7 cellular contexts compared by ENCODE assay signal in the genomic region with DNA sequence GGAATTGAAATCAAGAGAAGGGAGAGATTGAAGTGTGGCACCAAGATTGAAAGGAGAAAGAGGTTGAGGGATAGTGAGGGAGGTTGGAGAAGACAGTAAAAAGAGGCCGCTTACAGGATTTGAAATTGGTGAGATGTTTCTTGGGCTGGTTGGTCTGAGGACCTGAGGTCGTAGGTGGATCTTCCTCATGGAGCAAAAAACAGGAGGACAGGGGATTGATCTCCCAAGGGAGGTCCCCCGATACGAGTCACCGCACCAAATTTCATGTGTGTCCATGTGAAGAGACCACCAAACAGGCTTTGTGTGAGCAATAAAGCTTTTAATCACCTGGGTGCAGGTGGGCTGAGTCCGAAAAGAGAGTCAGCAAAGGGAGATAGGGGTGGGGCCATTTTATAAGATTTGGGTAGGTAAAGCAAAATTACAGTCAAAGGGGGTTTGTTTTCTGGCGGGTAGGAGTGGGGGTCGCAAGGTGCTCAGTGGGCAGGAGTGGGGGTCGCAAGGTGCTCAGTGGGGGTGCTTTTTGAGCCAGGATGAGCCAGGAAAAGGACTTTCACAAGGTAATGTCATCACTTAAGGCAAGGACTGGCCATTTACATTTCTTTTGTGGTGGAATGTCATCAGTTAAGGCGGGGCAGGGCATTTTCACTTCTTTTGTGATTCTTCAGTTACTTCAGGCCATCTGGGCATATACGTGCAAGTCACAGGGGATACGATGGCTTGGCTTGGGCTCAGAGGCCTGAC.
A peak's percentile ranks its signal among the peaks of the same experiment; 100 is the strongest.
DNase-seq lines count a peak whose midpoint lies in the region; ATAC-seq, FAIRE-seq and TF ChIP-seq lines count a peak whose summit lies in the region.
"Not testable (repeated sequence)": the region's sequence is repeated elsewhere in the genome, so short reads cannot be mapped to it uniquely, and the experiment has no call there.

No MANE protein-coding gene starts in this region.

- not testable (repeated sequence) for TF ChIP-seq POLR2A in H1 (IDR thresholded peaks at IDR 0.05; ENCODE audit: control extremely low read depth in 1 of 2, low read depth in 2 of 2, low read length in 2 of 2)

- TF ChIP-seq CTCF in GM23338 (conservative IDR thresholded peaks at IDR 0.05; ENCODE audit: low read depth in 2 of 2); H9 (conservative IDR thresholded peaks at IDR 0.05); H1 (IDR thresholded peaks at IDR 0.05; ENCODE audit: control extremely low read depth in 1 of 3, insufficient read depth in 1 of 3, low read depth in 1 of 3, low read length in 3 of 3): not testable (repeated sequence)

- H4K5ac ChIP-seq in H9 (ENCODE audit: insufficient read length, low read depth, low read length); H1 (ENCODE audit: insufficient read length, low read depth, low read length): not testable (repeated sequence)

- H3F3A ChIP-seq in GM23338 (replicated peaks; ENCODE audit: low read depth) = peaks cover 15% of the 10 kb centered on the region

- H2BK20ac ChIP-seq in H9 (ENCODE audit: low read depth, low read length, poor library complexity, severe bottlenecking); H1 (ENCODE audit: low read length): not testable (repeated sequence)

- H2AFZ ChIP-seq in GM23338; H9 (ENCODE audit: low read length); H1 (ENCODE audit: low read length): not testable (repeated sequence)

- H4K8ac ChIP-seq in H9 (replicated peaks; ENCODE audit: insufficient read length, low read depth, low read length); H1 (ENCODE audit: extremely low read depth, insufficient read depth, low read length): not testable (repeated sequence)

- H3K36me3 ChIP-seq in GM23338 (ENCODE audit: insufficient read depth); HUES6 (ENCODE audit: control insufficient read depth, insufficient read depth, low read length); NT2/D1 (ENCODE audit: insufficient read depth, insufficient read length, low read length); iPS-15b (ENCODE audit: control insufficient read depth, insufficient read depth, low read length); iPS-20b (ENCODE audit: insufficient read depth, low read depth, low read length): not testable (repeated sequence)
- H3K36me3 ChIP-seq in H1 (ENCODE audit: control insufficient read depth in 2 of 4, insufficient read depth in 4 of 4, low read length in 3 of 4) = peaks cover 0 to 12% (median 2%) of the 10 kb centered on the region in 4 experiments; a peak in 2 of 8 replicates

- TF ChIP-seq EP300 in H1 (IDR thresholded peaks at IDR 0.05; ENCODE audit: borderline replicate concordance in 1 of 2, low read depth in 2 of 2, low read length in 2 of 2) = not testable (repeated sequence)

- H3K14ac ChIP-seq in H9 (ENCODE audit: insufficient read depth, low read length); H1 (ENCODE audit: insufficient read length): not testable (repeated sequence)

- not testable (repeated sequence) for H4K91ac ChIP-seq in H9 (ENCODE audit: insufficient read length, low read depth, low read length); H1 (replicated peaks; ENCODE audit: insufficient read length, low read length)

- WGBS in H9 (ENCODE audit: extremely low coverage, insufficient read length, low lambda C conversion rate) = no CpG with 5 or more reads among the region's 12 CpGs
- 3% methylated on average over 6 of the region's 12 CpGs; no CpG with 5 or more reads in 1 of the 2 experiments for WGBS in H1 (ENCODE audit: extremely low coverage in 1 of 2, insufficient coverage in 1 of 2, insufficient read length in 1 of 2, insufficient replicate concordance in 2 of 2, low coverage in 1 of 2, low lambda C conversion rate in 2 of 2, missing lambda C conversion rate in 1 of 2), 2 experiments

- TF ChIP-seq RAD21 in H1 (IDR thresholded peaks at IDR 0.05 in 1 of 2, conservative IDR thresholded peaks at IDR 0.05 in 1 of 2; ENCODE audit: low read depth in 2 of 2, low read length in 2 of 2) = not testable (repeated sequence)

- H3K36me3 Mint-ChIP-seq in GM23338 (ENCODE audit: low read depth) = peaks cover 22% of the 10 kb centered on the region
- H3K36me3 Mint-ChIP-seq in H9 (ENCODE audit: insufficient read depth in 1 of 3, low read depth in 3 of 3) = peaks cover 0 to 13% (median 2%) of the 10 kb centered on the region in 3 experiments; a peak in 3 of 7 replicates

- H3K27me3 ChIP-seq in GM23338 (ENCODE audit: insufficient read depth); H9 (ENCODE audit: insufficient read depth, low read length); HUES6 (ENCODE audit: control insufficient read depth, insufficient read depth, low read length); NT2/D1 (ENCODE audit: insufficient read depth, insufficient read length); H1 (replicated peaks in 1 of 4; ENCODE audit: control insufficient read depth in 3 of 4, extremely low read depth in 1 of 4, insufficient read depth in 3 of 4, low read length in 3 of 4); iPS-15b (ENCODE audit: control insufficient read depth, insufficient read depth, low read length); iPS-20b (ENCODE audit: insufficient read depth, low read length): not testable (repeated sequence)

- peaks cover 28% of the 10 kb centered on the region for H3K27me3 Mint-ChIP-seq in GM23338 (ENCODE audit: insufficient read depth, low read depth, poor library complexity)
- not testable (repeated sequence) for H3K27me3 Mint-ChIP-seq in H9 (ENCODE audit: low read depth)

- H3K4me1 ChIP-seq in GM23338 (ENCODE audit: insufficient read depth) = peaks cover 50% of the 10 kb centered on the region
- H3K4me1 ChIP-seq in H9 (ENCODE audit: insufficient read depth, low read length) = peaks cover 17% of the 10 kb centered on the region
- H3K4me1 ChIP-seq in HUES6 (ENCODE audit: control insufficient read depth, insufficient read depth, low read length) = peaks cover 46% of the 10 kb centered on the region
- not testable (repeated sequence) for H3K4me1 ChIP-seq in NT2/D1 (ENCODE audit: insufficient read depth, insufficient read length)
- H3K4me1 ChIP-seq in H1 (replicated peaks in 1 of 4; ENCODE audit: control insufficient read depth in 3 of 4, insufficient read depth in 4 of 4, low read length in 3 of 4) = peaks cover 3 to 34% (median 24%) of the 10 kb centered on the region in 4 experiments; a peak in 6 of 7 replicates
- peaks cover 24% of the 10 kb centered on the region for H3K4me1 ChIP-seq in iPS-15b (ENCODE audit: control insufficient read depth, insufficient read depth, low read length)
- H3K4me1 ChIP-seq in iPS-20b (ENCODE audit: insufficient read depth, low read length) = peaks cover 41% of the 10 kb centered on the region

- H3K79me2 ChIP-seq in GM23338 (replicated peaks; ENCODE audit: insufficient read depth) = not testable (repeated sequence)
- H3K79me2 ChIP-seq in H9 (ENCODE audit: insufficient read depth, low read length) (peaks cover 14% of the 10 kb centered on the region; the same call in 1 of the 2 replicates), H1 (ENCODE audit: control insufficient read depth in 1 of 2, insufficient read depth in 2 of 2, low read length in 2 of 2) (peaks cover 5 to 55% of the 10 kb centered on the region in 2 experiments; a peak in 3 of 4 replicates)

- H3K4me1 Mint-ChIP-seq in GM23338 (peaks cover 67% of the 10 kb centered on the region), H9 (peaks cover 63 to 67% of the 10 kb centered on the region in 2 experiments)

- not testable (repeated sequence) for H4K20me1 ChIP-seq in GM23338 (replicated peaks; ENCODE audit: insufficient read depth); H9 (ENCODE audit: control insufficient read depth, insufficient read depth, insufficient read length); H1 (replicated peaks in 1 of 2; ENCODE audit: control insufficient read depth in 1 of 2, insufficient read depth in 2 of 2, low read length in 2 of 2)

- POLR2A ChIA-PET in H1 (lab: Charles Lee; ENCODE audit: partially characterized antibody) = not testable (repeated sequence)

- not testable (repeated sequence) for H3K79me1 ChIP-seq in H9 (ENCODE audit: insufficient read depth, low read depth, low read length, poor library complexity, severe bottlenecking); H1 (ENCODE audit: low read depth, low read length)

- H3K23ac ChIP-seq in H9 (ENCODE audit: insufficient read length, low read depth, low read length); H1 (ENCODE audit: insufficient read length): not testable (repeated sequence)

- not testable (repeated sequence) for H3K9me3 ChIP-seq in H9 (ENCODE audit: control insufficient read depth, low read depth, low read length); HUES6 (ENCODE audit: control insufficient read depth, insufficient read depth, low read depth, low read length); NT2/D1 (ENCODE audit: insufficient read depth, low read length); H1 (ENCODE audit: insufficient read depth in 2 of 2, low read depth in 1 of 2, low read length in 1 of 2); iPS-15b (ENCODE audit: control insufficient read depth, insufficient read depth, low read length); iPS-20b (ENCODE audit: insufficient read depth, low read depth, low read length)

- not testable (repeated sequence) for H2BK120ac ChIP-seq in H9 (ENCODE audit: low read depth, low read length, poor library complexity, severe bottlenecking); H1 (replicated peaks; ENCODE audit: low read depth, low read length)

- peak overlapping the region; percentile 35; the same call in 1 of the 2 replicates for H3K4me3 ChIP-seq in GM23338
- peak overlapping the region; percentile 70 for H3K4me3 ChIP-seq in HUES6 (ENCODE audit: low read depth, low read length)
- not testable (repeated sequence) for H3K4me3 ChIP-seq in NT2/D1 (ENCODE audit: insufficient read length, low read depth); iPS-15b (ENCODE audit: low read depth, low read length); iPS-20b (ENCODE audit: low read length)
- peak overlapping the region in 3 of 4 experiments; percentile 13 to 32 (median 17); a peak in 3 of 8 replicates for H3K4me3 ChIP-seq in H1 (ENCODE audit: extremely low read depth in 1 of 4, insufficient read depth in 2 of 4, low read depth in 3 of 4, low read length in 4 of 4)

- H3K4me3 Mint-ChIP-seq in GM23338 (peak overlapping the region; percentile 39), H9 (peak overlapping the region; percentile 29 to 67)

- not testable (repeated sequence) for H3K9me2 ChIP-seq in GM23338 (ENCODE audit: insufficient read depth)

- DNase-seq in GM23338 (ENCODE audit: low spot score); H9; NT2/D1 (ENCODE audit: low read depth, low spot score); H1 (ENCODE audit: low read depth in 1 of 2, low spot score in 2 of 2): not testable (repeated sequence)

- H3T11ph ChIP-seq in H9 (ENCODE audit: low read length) = not testable (repeated sequence)

- not testable (repeated sequence) for H3K23me2 ChIP-seq in H9 (ENCODE audit: insufficient read length, low read depth, low read length, poor library complexity, severe bottlenecking); H1 (ENCODE audit: low read depth, low read length)

- peaks cover 21% of the 10 kb centered on the region; the same call in 2 of the 3 replicates for H3K9me3 Mint-ChIP-seq in GM23338
- peaks cover 0 to 16% of the 10 kb centered on the region in 2 experiments; a peak in 2 of 5 replicates for H3K9me3 Mint-ChIP-seq in H9

- peak overlapping the region; percentile 46; the same call in 1 of the 2 replicates for H3K4me2 ChIP-seq in GM23338
- peak overlapping the region; percentile 55 for H3K4me2 ChIP-seq in H9 (ENCODE audit: insufficient read depth, insufficient read length, low read length)
- peak overlapping the region; percentile 52 to 60; a peak in 3 of 4 replicates for H3K4me2 ChIP-seq in H1 (ENCODE audit: insufficient read depth in 1 of 2, low read depth in 2 of 2, low read length in 2 of 2)

- H3K27ac Mint-ChIP-seq in GM23338 (peak overlapping the region; percentile 99), H9 (peak overlapping the region; percentile 97 to 100 (median 97))

- not testable (repeated sequence) for H2BK12ac ChIP-seq in H9 (ENCODE audit: insufficient read length, low read depth, low read length); H1 (ENCODE audit: low read depth, low read length)

- H2BK15ac ChIP-seq in H9 (ENCODE audit: low read depth, low read length); H1 (ENCODE audit: low read length): not testable (repeated sequence)

- H3K18ac ChIP-seq in H9 (ENCODE audit: insufficient read length, low read depth, low read length); H1 (ENCODE audit: extremely low read depth, low read length): not testable (repeated sequence)

- FAIRE-seq in H1 (lab: Jason Lieb, UNC) = not testable (repeated sequence)

- CTCF ChIA-PET in H1 (lab: Charles Lee; ENCODE audit: partially characterized antibody) = not testable (repeated sequence)

- H3K27ac ChIP-seq in GM23338 (ENCODE audit: low read depth) (peak overlapping the region; percentile 100), H9 (ENCODE audit: insufficient read length, low read depth, low read length) (peak overlapping the region; percentile 94), HUES6 (ENCODE audit: low read depth, low read length) (peak overlapping the region; percentile 89), H1 (ENCODE audit: low read depth, low read length) (peak overlapping the region; percentile 79; the same call in 1 of the 2 replicates), iPS-20b (ENCODE audit: low read length) (peak overlapping the region; percentile 64)

- H2BK5ac ChIP-seq in H9 (ENCODE audit: insufficient read length, low read length) (peak overlapping the region; percentile 96), H1 (ENCODE audit: low read depth, low read length) (0 out of 2 replicates have a peak overlapping the region, but pooled peaks have one; percentile 94)

- peak overlapping the region; percentile 58 for H3K9ac ChIP-seq in H9 (ENCODE audit: extremely low read depth, insufficient read length, low read length)
- peak overlapping the region; percentile 86 for H3K9ac ChIP-seq in HUES6 (ENCODE audit: low read length)
- peak overlapping the region; percentile 51 for H3K9ac ChIP-seq in NT2/D1 (ENCODE audit: insufficient read length, low read depth)
- H3K9ac ChIP-seq in H1 (replicated peaks in 1 of 4; ENCODE audit: extremely low read depth in 1 of 4, low read depth in 3 of 4, low read length in 3 of 4) = not testable (repeated sequence)
- peak overlapping the region; percentile 37 for H3K9ac ChIP-seq in iPS-15b (ENCODE audit: low read depth, low read length)
- peak overlapping the region; percentile 63; the same call in 1 of the 2 replicates for H3K9ac ChIP-seq in iPS-20b (ENCODE audit: low read depth, low read length)

- H2AK5ac ChIP-seq in H9 (ENCODE audit: insufficient read length, low read length); H1 (ENCODE audit: low read depth, low read length): not testable (repeated sequence)

- H3K56ac ChIP-seq in H9 (ENCODE audit: insufficient read length, low read depth, low read length); H1 (replicated peaks; ENCODE audit: insufficient read length, low read depth, low read length): not testable (repeated sequence)

- ATAC-seq in GM23338 = peak; percentile 10; the same call in 1 of the 3 replicates

- H3K4ac ChIP-seq in H9 (ENCODE audit: low read depth, low read length); H1 (replicated peaks; ENCODE audit: insufficient read length, low read depth, low read length): not testable (repeated sequence)
